In the genomic region with DNA sequence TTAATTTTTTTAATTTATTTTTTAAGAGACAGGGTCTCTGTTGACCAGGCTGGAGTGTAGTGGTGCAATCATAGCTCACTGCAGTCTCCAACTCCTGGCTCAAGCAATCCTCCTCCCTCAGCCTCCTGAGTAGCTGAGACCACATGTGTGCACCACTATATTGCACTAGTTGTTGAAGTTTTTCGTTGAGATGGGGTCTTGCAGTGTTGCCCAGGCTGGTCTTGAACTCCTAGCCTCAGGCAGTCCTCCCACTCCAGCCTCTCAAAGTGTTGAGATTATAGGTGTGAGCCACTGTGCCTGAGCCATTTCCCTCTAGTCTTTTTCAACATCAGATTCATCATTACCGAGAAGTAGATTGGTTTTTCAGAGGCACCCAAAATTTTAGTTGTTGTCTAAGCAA, we compare ENCODE assay signal across 1 cellular context.
TF ChIP-seq lines count a peak whose summit lies in the region.

No MANE protein-coding gene starts in this region.

TF ChIP-seq in IMR-90, 13 proteins besides CTCF, POLR2A, EP300 and RAD21:
- TF ChIP-seq RCOR1 (IDR thresholded peaks at IDR 0.05; ENCODE audit: insufficient replicate concordance, low read length) = no peak
